Comparison of ENCODE assay signal across 22 cellular contexts in genomic region chr1:61310057-61310456, GRCh38.
"Had no signal": no experiment of that assay in that cellular context is flagged by ENCODE, and none has a peak within 500 bp of the region (broad histone marks: within the 10 kb centered on the region; RNA-seq: fewer than 3 reads in every experiment).

No MANE protein-coding gene starts in this region.

- ATAC-seq: HepG2, Panc1, PC-3 had no signal

- H3K27ac ChIP-seq: KMS-11, RWPE1 had no signal

- FAIRE-seq: HepG2 had no signal

- H3K9ac ChIP-seq: KMS-11 had no signal

- H3K4me2 ChIP-seq: KMS-11 had no signal

- DNase-seq: IMR-90; Kasumi-1; MM.1S; NCI-H1092 treated with DMSO at 0.1 percent for 48 hours; NCI-H1436; NCI-H187; NCI-H2029; NCI-H2081 treated with DMSO at 0.1 percent for 48 hours; NCI-H2171; NCI-H226; NCI-H446; NCI-H510A; NCI-H524 treated with DMSO at 0.1 percent for 48 hours; NCI-H69; NCI-H774; NK-92 treated with Interleukin-12 subunit alpha and Interleukin-12 subunit beta, amount 100 ng/mL, for 24 hours; PC-3; SHP77 had no signal
